In the genomic region with DNA sequence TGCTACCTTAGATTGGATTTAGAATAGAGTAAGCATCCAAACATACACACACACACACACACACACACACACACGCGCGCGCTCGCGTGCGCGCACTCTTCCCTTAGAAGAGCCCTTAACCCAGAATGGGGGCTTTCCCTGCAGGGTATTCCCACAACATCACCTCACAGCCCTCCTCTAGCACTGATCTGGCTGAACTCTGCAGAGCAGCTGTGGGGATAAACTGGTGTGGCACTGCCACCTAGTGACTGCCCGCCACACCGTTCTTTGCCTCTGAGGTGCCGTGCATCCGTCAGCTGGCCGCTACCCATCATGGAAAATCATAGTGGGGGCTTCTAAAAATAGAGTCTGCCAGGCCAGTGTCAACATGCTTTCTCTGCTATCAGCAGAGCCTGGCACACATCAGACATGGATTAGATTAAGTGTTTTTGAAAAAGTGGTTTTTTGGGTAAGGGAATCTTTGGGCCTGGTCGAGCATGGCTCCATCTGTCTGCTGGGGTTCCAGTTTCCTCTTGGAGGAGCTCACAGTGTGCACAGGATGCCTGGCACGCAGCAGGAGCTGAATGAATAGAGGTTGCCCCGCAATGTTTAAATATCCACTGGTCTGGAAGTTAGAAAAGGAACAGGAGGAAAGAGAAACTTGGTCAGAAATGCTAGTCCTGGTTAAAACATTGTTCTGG, we compare ENCODE assay signal across 8 cellular contexts.
A peak's percentile ranks its signal among the peaks of the same experiment; 100 is the strongest.
DNase-seq lines count a peak whose midpoint lies in the region; ATAC-seq and TF ChIP-seq lines count a peak whose summit lies in the region.

No MANE protein-coding gene starts in this region.

- TF ChIP-seq EP300 in SK-N-SH (IDR thresholded peaks at IDR 0.05; ENCODE audit: borderline replicate concordance in 1 of 2, low read depth in 1 of 2, low read length in 1 of 2) = no peak

- H3K9me2 ChIP-seq in GM23338 (ENCODE audit: insufficient read depth) (no peaks in the 10 kb centered on the region), SK-N-SH (no peaks in the 10 kb centered on the region)

- in situ Hi-C loops in KBM-7 (cut with MboI; ENCODE audit: low pct_unique_long_range_greater_than_20kb, low sequenced_read_pairs) = loop anchor here (25.0 kb wide), 1 partner anchor 587 kb away; no protein-coding TSS in a partner anchor

- H3K9me3 ChIP-seq in SK-N-SH = no peaks in the 10 kb centered on the region

- H3K27me3 ChIP-seq in GM23338 (ENCODE audit: insufficient read depth) (no peaks in the 10 kb centered on the region), SK-N-SH (ENCODE audit: insufficient read depth) (no peaks in the 10 kb centered on the region)

- H3K9ac ChIP-seq in SK-N-SH = no peak overlapping the region

- ATAC-seq in GM23338 = peak; percentile 95

- no peaks in the 10 kb centered on the region for H3K9me3 Mint-ChIP-seq in GM23338

- TF ChIP-seq CTCF in GM23338 (conservative IDR thresholded peaks at IDR 0.05; ENCODE audit: low read depth in 2 of 2) = peak; percentile 82 to 97
- TF ChIP-seq CTCF in SK-N-SH (IDR thresholded peaks at IDR 0.05) = peak; percentile 84

- POLR2A ChIA-PET in SK-N-SH (lab: Yijun Ruan, JAX) = no interaction called here

- peak overlapping the region; percentile 35 for H3K4me3 Mint-ChIP-seq in GM23338

- peak; percentile 88 for TF ChIP-seq RAD21 in SK-N-SH (IDR thresholded peaks at IDR 0.05; ENCODE audit: low read length)

- H3K27ac Mint-ChIP-seq in GM23338 = no peak overlapping the region

- WGBS in SK-N-SH (ENCODE audit: low lambda C conversion rate) = under 1% methylated on average over 16 of the region's 16 CpGs

- CTCF ChIA-PET in SK-N-SH (lab: Yijun Ruan, JAX) = interaction anchor here (0.6 to 6.3 kb wide), 39 partner anchors 10 to 1169 kb away, joined by 3 to 72 read pairs (median 4); no protein-coding TSS in a partner anchor

- no peaks in the 10 kb centered on the region for H3F3A ChIP-seq in GM23338 (replicated peaks; ENCODE audit: low read depth)
- H3F3A ChIP-seq in SK-N-SH (replicated peaks; ENCODE audit: insufficient read depth) = no peaks in the 10 kb centered on the region

- H3K27me3 Mint-ChIP-seq in GM23338 (ENCODE audit: insufficient read depth, low read depth, poor library complexity) = peaks cover 3% of the 10 kb centered on the region

- H3K79me2 ChIP-seq in GM23338 (replicated peaks; ENCODE audit: insufficient read depth) (peaks cover 89% of the 10 kb centered on the region), SK-N-SH (ENCODE audit: insufficient read depth) (no peaks in the 10 kb centered on the region)

- H3K4me2 ChIP-seq in GM23338 = peak overlapping the region; percentile 59
- peak overlapping the region; percentile 60; the same call in 1 of the 2 replicates for H3K4me2 ChIP-seq in SK-N-SH

- H2AFZ ChIP-seq in GM23338 (no peak overlapping the region), SK-N-SH (ENCODE audit: low read depth) (no peak overlapping the region)

- no peak overlapping the region for H3K27ac ChIP-seq in GM23338 (ENCODE audit: low read depth)
- no peak overlapping the region for H3K27ac ChIP-seq in SK-N-SH (ENCODE audit: low read depth in 2 of 2, low read length in 1 of 2)

- DNase-seq in activated CD4-positive, alpha-beta T cell treated with anti-CD3 and anti-CD28 coated beads for 24 hours (ENCODE audit: low read depth in 2 of 2) = peak; percentile 9 to 19
- DNase-seq in activated CD4-positive, alpha-beta T cell treated with anti-CD3 and anti-CD28 coated beads for 1 hour = no peak
- DNase-seq in GM23338 (ENCODE audit: low spot score) (peak; percentile 82), KBM-7 (peak; percentile 63), SK-N-SH (peak; percentile 74), brain pericyte (ENCODE audit: low read depth, low spot score) (peak; percentile 7), kidney glomerular epithelial cell (lab: John Stamatoyannopoulos, UW) (peak; percentile 58)
- DNase-seq in stimulated activated CD4-positive, alpha-beta T cell treated with anti-CD3 and anti-CD28 coated beads, Interleukin-1b, Interleukin-23, amount 100 ng/mL, for 4 hours (ENCODE audit: low read depth in 2 of 2) = peak; percentile 0 to 5

- peaks cover 54% of the 10 kb centered on the region for H3K4me1 Mint-ChIP-seq in GM23338

- peaks cover 33% of the 10 kb centered on the region for H3K4me1 ChIP-seq in GM23338 (ENCODE audit: insufficient read depth)
- H3K4me1 ChIP-seq in SK-N-SH (ENCODE audit: control insufficient read depth in 1 of 2, insufficient read depth in 2 of 2, low read depth in 1 of 2, low read length in 1 of 2) = peaks cover 0 to 4% of the 10 kb centered on the region in 2 experiments; a peak in 1 of 4 replicates

- no peaks in the 10 kb centered on the region for H3K36me3 Mint-ChIP-seq in GM23338 (ENCODE audit: low read depth)

- H3K36me3 ChIP-seq in GM23338 (ENCODE audit: insufficient read depth) = no peaks in the 10 kb centered on the region
- H3K36me3 ChIP-seq in SK-N-SH (replicated peaks in 1 of 2; ENCODE audit: control insufficient read depth in 1 of 2, insufficient read depth in 2 of 2, low read length in 1 of 2) = no peaks in the 10 kb centered on the region

- peaks cover 6% of the 10 kb centered on the region; the same call in 1 of the 2 replicates for H4K20me1 ChIP-seq in GM23338 (replicated peaks; ENCODE audit: insufficient read depth)
- no peaks in the 10 kb centered on the region for H4K20me1 ChIP-seq in SK-N-SH (ENCODE audit: insufficient read depth)

- H3K4me3 ChIP-seq in GM23338 (peak overlapping the region; percentile 31), SK-N-SH (ENCODE audit: low read depth in 2 of 2, low read length in 1 of 2) (peak overlapping the region in 1 of 2 experiments; percentile 46; a peak in 1 of 4 replicates)

TF ChIP-seq in GM23338, 12 proteins besides CTCF, POLR2A, EP300 and RAD21 (continues in another document):
- TF ChIP-seq CREB1 (CRISPR knock-in tag; IDR thresholded peaks at IDR 0.05; ENCODE audit: low read depth) (no peak), REST (IDR thresholded peaks at IDR 0.05; ENCODE audit: unreplicated experiment) (no peak), STAT1 (IDR thresholded peaks at IDR 0.05; ENCODE audit: unreplicated experiment) (no peak), NANOG (IDR thresholded peaks at IDR 0.05; ENCODE audit: borderline replicate concordance) (no peak; the same call in 1 of the 2 replicates), ZNF114 (CRISPR knock-in tag; IDR thresholded peaks at IDR 0.05) (no peak), JUNB (IDR thresholded peaks at IDR 0.05; ENCODE audit: unreplicated experiment) (no peak), POLR2AphosphoS5 (IDR thresholded peaks at IDR 0.05; ENCODE audit: low read depth) (no peak)

TF ChIP-seq in SK-N-SH, 30 proteins besides CTCF, POLR2A, EP300 and RAD21:
- peak; percentile 81 for TF ChIP-seq SMC3 (IDR thresholded peaks at IDR 0.05; ENCODE audit: low read depth, low read length)
- TF ChIP-seq GATA2 (CRISPR knock-in tag; IDR thresholded peaks at IDR 0.05) = no peak
